Comparison of ENCODE assay signal across 19 cellular contexts in the genomic region with DNA sequence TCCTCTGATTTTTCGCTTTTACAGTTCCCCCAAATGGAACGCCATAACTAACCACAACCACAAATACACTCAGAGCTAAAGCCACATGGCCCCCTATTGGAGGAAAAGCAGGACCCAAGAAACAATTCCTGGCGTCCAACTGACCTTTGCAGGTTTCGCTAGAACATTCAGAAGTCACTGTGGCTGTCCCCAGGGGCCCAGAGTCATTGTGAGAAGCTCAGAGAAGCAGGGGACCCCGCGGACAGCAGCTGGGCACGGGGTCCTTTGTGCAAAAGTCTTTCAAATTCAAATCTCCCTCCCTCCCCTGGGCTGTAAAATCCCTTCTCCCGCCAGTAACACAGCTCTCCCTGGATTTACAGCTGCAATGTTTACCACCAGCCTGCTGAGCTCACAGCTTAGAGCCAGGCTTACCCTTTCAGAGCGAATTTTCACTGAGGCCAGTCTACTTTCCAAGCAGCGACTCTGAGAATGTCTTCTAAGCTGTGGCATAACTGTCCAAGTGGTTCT.
DNase-seq lines count a peak whose midpoint lies in the region; ATAC-seq and TF ChIP-seq lines count a peak whose summit lies in the region.
"Had no signal": no experiment of that assay in that cellular context is flagged by ENCODE, and none has a peak within 500 bp of the region (broad histone marks: within the 10 kb centered on the region; RNA-seq: fewer than 3 reads in every experiment).

No MANE protein-coding gene starts in this region.

- H3K36me3 ChIP-seq in BLaER1 (peaks cover 7% of the 10 kb centered on the region), H7 (replicated peaks; ENCODE audit: control insufficient read depth, insufficient read depth, low read length) (no peaks in the 10 kb centered on the region), RWPE2 (ENCODE audit: low read depth) (no peaks in the 10 kb centered on the region)
- H3K36me3 ChIP-seq: breast epithelium, esophagus muscularis mucosa, HAP-1, lower lobe of right lung had no signal

- no peak for TF ChIP-seq CTCF in RWPE2 (IDR thresholded peaks at IDR 0.05; ENCODE audit: poor library complexity, severe bottlenecking)

- H3K9me3 ChIP-seq in BLaER1 (peaks cover 17% of the 10 kb centered on the region), RWPE2 (ENCODE audit: severe bottlenecking) (peaks cover 14% of the 10 kb centered on the region)
- H3K9me3 ChIP-seq: HAP-1, lower lobe of right lung, testis had no signal

- H3K4me3 ChIP-seq in BLaER1 (no peak overlapping the region), H7 (ENCODE audit: insufficient read depth, low read depth, low read length) (no peak overlapping the region), RWPE2 (ENCODE audit: severe bottlenecking) (no peak overlapping the region)
- H3K4me3 ChIP-seq: breast epithelium, dorsolateral prefrontal cortex, esophagus muscularis mucosa, HAP-1, lower lobe of right lung, testis had no signal

- H3K4me2 ChIP-seq in BLaER1: peak overlapping the region; percentile 72

- H3K27me3 ChIP-seq in BLaER1 (no peaks in the 10 kb centered on the region), H7 (ENCODE audit: control insufficient read depth, insufficient read depth, low read length) (no peaks in the 10 kb centered on the region), RWPE2 (ENCODE audit: insufficient read depth, poor library complexity, severe bottlenecking) (no peaks in the 10 kb centered on the region)
- H3K27me3 ChIP-seq: breast epithelium, testis had no signal

- DNase-seq in H7: peak; percentile 64
- peak; percentile 22 for DNase-seq in RWPE2 (ENCODE audit: low spot score)
- DNase-seq in mesenteric fat pad (ENCODE audit: low spot score): peak; percentile 20
- DNase-seq in T-helper 9 cell: no peak
- no peak for DNase-seq in activated CD8-positive, alpha-beta memory T cell treated with anti-CD3 and anti-CD28 coated beads, Interleukin-2, amount 50 U/mL, for 48 hours
- DNase-seq: activated CD4-positive, alpha-beta T cell treated with anti-CD3 and anti-CD28 coated beads for 36 hours; activated effector memory CD4-positive, alpha-beta T cell treated with Interleukin-2 at 50 U/mL for 16 hours; dorsolateral prefrontal cortex; lower lobe of right lung; NCI-H146; NCI-H2227 treated with DMSO at 0.1 percent for 48 hours; small intestine; testis had no signal

- H3K4me1 ChIP-seq in BLaER1: peaks cover 32% of the 10 kb centered on the region
- no peaks in the 10 kb centered on the region for H3K4me1 ChIP-seq in RWPE2 (ENCODE audit: insufficient read depth, poor library complexity, severe bottlenecking)
- H3K4me1 ChIP-seq: breast epithelium, esophagus muscularis mucosa, HAP-1, lower lobe of right lung, testis had no signal

- ATAC-seq in RWPE2 (ENCODE audit: low read depth): no peak
- ATAC-seq in HG03460 (IDR thresholded peaks at IDR 0.05; ENCODE audit: unreplicated experiment): no peak
- ATAC-seq in HG03175 (IDR thresholded peaks at IDR 0.05; ENCODE audit: unreplicated experiment): no peak
- ATAC-seq: activated CD4-positive, alpha-beta T cell treated with anti-CD3 and anti-CD28 coated beads for 36 hours; lower lobe of right lung had no signal

- H4K20me1 ChIP-seq in BLaER1: no peaks in the 10 kb centered on the region

- H3K27ac ChIP-seq in BLaER1 (peak overlapping the region; percentile 50), RWPE2 (ENCODE audit: poor library complexity, severe bottlenecking) (no peak overlapping the region)
- H3K27ac ChIP-seq: breast epithelium, dorsolateral prefrontal cortex, esophagus muscularis mucosa, lower lobe of right lung, testis had no signal

- H3K9ac ChIP-seq in BLaER1: no peak overlapping the region; the same call in 1 of the 2 replicates

Comparison
In these comparisons a context has a peak if more than half of its experiments do, and no peak if none do; other contexts are left out.
1. DNase-seq: peak in H7 (single experiment), RWPE2 (single experiment) and mesenteric fat pad (single experiment); none in T-helper 9 cell (single experiment) and activated CD8-positive, alpha-beta memory T cell treated with anti-CD3 and anti-CD28 coated beads, Interleukin-2, amount 50 U/mL, for 48 hours (single experiment).